Comparison of ENCODE assay signal across 21 cellular contexts in genomic region chr10:88783734-88784133, GRCh38. TPM values are rescaled to one million over a fixed set of nuclear protein-coding genes. Genes with fewer than 3 reads are reported as not detected.
A peak's percentile ranks its signal among the peaks of the same experiment; 100 is the strongest.
DNase-seq lines count a peak whose midpoint lies in the region; FAIRE-seq and TF ChIP-seq lines count a peak whose summit lies in the region.
"Had no signal": no experiment of that assay in that cellular context is flagged by ENCODE, and none has a peak within 500 bp of the region (broad histone marks: within the 10 kb centered on the region; RNA-seq: fewer than 3 reads in every experiment).

No MANE protein-coding gene starts in this region.

- no peak overlapping the region for H2BK5ac ChIP-seq in neuronal stem cell (ENCODE audit: low read length)

- H3K27ac ChIP-seq in smooth muscle cell (ENCODE audit: low read depth), result no peak overlapping the region
- H3K27ac ChIP-seq in neuronal stem cell (replicated peaks; ENCODE audit: low read length), result no peak overlapping the region
- H3K27ac ChIP-seq: tibial artery had no signal

- H3K4me1 ChIP-seq in smooth muscle cell (ENCODE audit: low read depth) (no peaks in the 10 kb centered on the region), neuronal stem cell (ENCODE audit: control insufficient read depth in 2 of 2, insufficient read depth in 1 of 2, low read depth in 1 of 2, low read length in 2 of 2) (no peaks in the 10 kb centered on the region)
- H3K4me1 ChIP-seq: tibial artery had no signal

- no peak overlapping the region for H2AK5ac ChIP-seq in neuronal stem cell (ENCODE audit: low read depth, low read length)

- no peaks in the 10 kb centered on the region for H3K79me2 ChIP-seq in smooth muscle cell (ENCODE audit: low read depth)

- no peak overlapping the region for H3K4me3 ChIP-seq in choroid plexus epithelial cell (ENCODE audit: low read depth, low read length)
- no peak overlapping the region for H3K4me3 ChIP-seq in smooth muscle cell
- no peak overlapping the region for H3K4me3 ChIP-seq in neuronal stem cell (ENCODE audit: low read length in 2 of 2)
- H3K4me3 ChIP-seq: tibial artery had no signal

- no peak overlapping the region for H4K91ac ChIP-seq in neuronal stem cell (ENCODE audit: low read depth, low read length, poor library complexity)

- DNase-seq in H4 (ENCODE audit: low spot score) (peak; percentile 11), RPMI7951 (ENCODE audit: low read depth) (peak; percentile 72), choroid plexus epithelial cell (ENCODE audit: low read depth) (peak; percentile 64), smooth muscle cell (lab: John Stamatoyannopoulos, UW; ENCODE audit: unreplicated experiment) (no peak), neuronal stem cell (ENCODE audit: low spot score) (no peak), GM13976 (ENCODE audit: low spot score) (no peak), GM19239 (ENCODE audit: insufficient read length, low spot score) (no peak)
- DNase-seq: activated CD4-positive, alpha-beta T cell treated with anti-CD3 and anti-CD28 coated beads, Interleukin-2, amount 10 ng/mL, durations not matched to agents 24 days and 14 days; DMS79; effector CD8-positive, alpha-beta T cell; H7; NCI-H146; NCI-H69; retina; tibial artery had no signal

- H3K4me2 ChIP-seq in smooth muscle cell, result no peak overlapping the region
- no peak overlapping the region for H3K4me2 ChIP-seq in neuronal stem cell (ENCODE audit: insufficient read depth, low read length, poor library complexity, severe bottlenecking)

- TF ChIP-seq CTCF in choroid plexus epithelial cell (conservative IDR thresholded peaks at IDR 0.05; ENCODE audit: low read depth, low read length), result no peak
- no peak for TF ChIP-seq CTCF in smooth muscle cell (IDR thresholded peaks at IDR 0.05; ENCODE audit: borderline replicate concordance, insufficient read depth, poor library complexity, severe bottlenecking)
- no peak for TF ChIP-seq CTCF in GM13976 (IDR thresholded peaks at IDR 0.05; ENCODE audit: borderline replicate concordance, control extremely low read depth, extremely low read depth, insufficient read depth, missing control alignments)

- H3F3A ChIP-seq in smooth muscle cell (ENCODE audit: low read depth), result no peaks in the 10 kb centered on the region

- no peak overlapping the region for H2BK120ac ChIP-seq in neuronal stem cell (ENCODE audit: low read depth, low read length)

- H2AFZ ChIP-seq in smooth muscle cell (ENCODE audit: low read depth) (peak overlapping the region; percentile 15), neuronal stem cell (ENCODE audit: low read length) (no peak overlapping the region)

- peaks cover 19% of the 10 kb centered on the region for H3K27me3 ChIP-seq in smooth muscle cell (ENCODE audit: low read depth)
- no peaks in the 10 kb centered on the region for H3K27me3 ChIP-seq in neuronal stem cell (ENCODE audit: control insufficient read depth in 3 of 3, insufficient read depth in 3 of 3, low read depth in 1 of 3, low read length in 3 of 3)
- H3K27me3 ChIP-seq: tibial artery had no signal

- no peaks in the 10 kb centered on the region for H4K20me1 ChIP-seq in smooth muscle cell (ENCODE audit: low read depth)

- H3K9ac ChIP-seq in smooth muscle cell (ENCODE audit: low read depth) (no peak overlapping the region), neuronal stem cell (ENCODE audit: low read depth, low read length, poor library complexity) (no peak overlapping the region)

- WGBS in smooth muscle cell (ENCODE audit: low lambda C conversion rate), result 63% methylated on average over 3 of the region's 3 CpGs
- whole genome bisulfite sequencing in neuronal stem cell (ENCODE audit: extremely low coverage in 2 of 2, insufficient read length in 2 of 2, insufficient replicate concordance in 1 of 2), 2 donors, result no CpG with 5 or more reads among the region's 3 CpGs

- FAIRE-seq in GM19239 (lab: Jason Lieb, UNC), result no peak

- in situ Hi-C loops in GM13976 (cut with MboI; ENCODE audit: low sequenced_read_pairs, unreplicated experiment), result no loop called here

- H3K9me3 ChIP-seq in smooth muscle cell (replicated peaks; ENCODE audit: low read depth) (no peaks in the 10 kb centered on the region), neuronal stem cell (replicated peaks in 1 of 2; ENCODE audit: control insufficient read depth in 2 of 2, insufficient read depth in 1 of 2, low read depth in 1 of 2, low read length in 2 of 2) (no peaks in the 10 kb centered on the region)
- H3K9me3 ChIP-seq: tibial artery had no signal

- H2BK12ac ChIP-seq in neuronal stem cell (ENCODE audit: low read length), result no peak overlapping the region

- no peak overlapping the region for H3K23ac ChIP-seq in neuronal stem cell (ENCODE audit: low read depth, low read length, poor library complexity)

- no peak overlapping the region for H4K8ac ChIP-seq in neuronal stem cell (ENCODE audit: low read depth, low read length)

- no peak overlapping the region for H2BK15ac ChIP-seq in neuronal stem cell (ENCODE audit: low read length)

- H3K36me3 ChIP-seq in smooth muscle cell (ENCODE audit: low read depth) (no peaks in the 10 kb centered on the region), neuronal stem cell (replicated peaks in 1 of 2; ENCODE audit: control insufficient read depth in 2 of 2, insufficient read depth in 2 of 2, low read length in 2 of 2) (no peaks in the 10 kb centered on the region)
- H3K36me3 ChIP-seq: tibial artery had no signal

- H3K18ac ChIP-seq in neuronal stem cell (ENCODE audit: low read length), result no peak overlapping the region

- no peaks in the 10 kb centered on the region for H3K79me1 ChIP-seq in neuronal stem cell (ENCODE audit: low read depth, low read length)

- H3K14ac ChIP-seq in neuronal stem cell (ENCODE audit: low read length), result no peak overlapping the region

- H3K4ac ChIP-seq in neuronal stem cell (ENCODE audit: low read length), result no peak overlapping the region

RNA-seq across cellular contexts. Expression of gene LIPM, which starts 18.8 kb away (rescaled TPM):
- total RNA-seq in H4 (2014; rRNA removed; shearing (Covaris generic)), result not detected in 2 replicates
- not detected in 2 replicates for total RNA-seq in RPMI7951 (2014; rRNA removed; shearing (Covaris generic))
- total RNA-seq in smooth muscle cell, result 0.67 and 0.85 TPM in 2 replicates
- not detected in 2 replicates for polyA plus RNA-seq in smooth muscle cell
- polyA plus RNA-seq in neuronal stem cell (2013, experiment 1 of 2), result not detected
- not detected for polyA plus RNA-seq in neuronal stem cell (2013, experiment 2 of 2)
- total RNA-seq: activated CD4-positive, alpha-beta T cell treated with anti-CD3 and anti-CD28 coated beads, Interleukin-2, amount 10 ng/mL, durations not matched to agents 24 days and 14 days; activated naive CD4-positive, alpha-beta T cell treated with anti-CD3 and anti-CD28 coated beads, Interleukin-2, amount 50 U/mL, for 72 hours; activated T-helper 1 cell treated with anti-CD3 and anti-CD28 coated beads, Interleukin-12 subunit alpha, Interleukin-12 subunit beta, Interleukin-2, Interleukin-4 antibody, amounts not matched to agents 30 ng/mL and 10 ng/mL and 1 ng/mL, durations not matched to agents 14 hours and 24 hours and 36 hours; esophagus mucosa; glomerular endothelial cell; H7; MCF 10A; osteocyte had no signal

RNA-seq across cellular contexts. Expression of gene LIPN, which starts 23.9 kb away (rescaled TPM):
- total RNA-seq in H4 (2014; rRNA removed; shearing (Covaris generic)), result not detected in 2 replicates
- not detected in 2 replicates for total RNA-seq in RPMI7951 (2014; rRNA removed; shearing (Covaris generic))
- total RNA-seq in smooth muscle cell, result 0.27 and 0.40 TPM in 2 replicates
- polyA plus RNA-seq in smooth muscle cell, result not detected in 2 replicates
- not detected for polyA plus RNA-seq in neuronal stem cell (2013, experiment 1 of 2)
- polyA plus RNA-seq in neuronal stem cell (2013, experiment 2 of 2), result not detected
- total RNA-seq: activated CD4-positive, alpha-beta T cell treated with anti-CD3 and anti-CD28 coated beads, Interleukin-2, amount 10 ng/mL, durations not matched to agents 24 days and 14 days; activated naive CD4-positive, alpha-beta T cell treated with anti-CD3 and anti-CD28 coated beads, Interleukin-2, amount 50 U/mL, for 72 hours; activated T-helper 1 cell treated with anti-CD3 and anti-CD28 coated beads, Interleukin-12 subunit alpha, Interleukin-12 subunit beta, Interleukin-2, Interleukin-4 antibody, amounts not matched to agents 30 ng/mL and 10 ng/mL and 1 ng/mL, durations not matched to agents 14 hours and 24 hours and 36 hours; glomerular endothelial cell; H7; MCF 10A; osteocyte had no signal

Comparison
In these comparisons a context has a peak if more than half of its experiments do, and no peak if none do; other contexts are left out.
1. DNase-seq: peak in H4 (single experiment), RPMI7951 (single experiment) and choroid plexus epithelial cell (single experiment); none in smooth muscle cell (single experiment), neuronal stem cell (single experiment), GM13976 (single experiment) and GM19239 (single experiment).